22 cellular contexts compared by ENCODE assay signal in the genomic region with DNA sequence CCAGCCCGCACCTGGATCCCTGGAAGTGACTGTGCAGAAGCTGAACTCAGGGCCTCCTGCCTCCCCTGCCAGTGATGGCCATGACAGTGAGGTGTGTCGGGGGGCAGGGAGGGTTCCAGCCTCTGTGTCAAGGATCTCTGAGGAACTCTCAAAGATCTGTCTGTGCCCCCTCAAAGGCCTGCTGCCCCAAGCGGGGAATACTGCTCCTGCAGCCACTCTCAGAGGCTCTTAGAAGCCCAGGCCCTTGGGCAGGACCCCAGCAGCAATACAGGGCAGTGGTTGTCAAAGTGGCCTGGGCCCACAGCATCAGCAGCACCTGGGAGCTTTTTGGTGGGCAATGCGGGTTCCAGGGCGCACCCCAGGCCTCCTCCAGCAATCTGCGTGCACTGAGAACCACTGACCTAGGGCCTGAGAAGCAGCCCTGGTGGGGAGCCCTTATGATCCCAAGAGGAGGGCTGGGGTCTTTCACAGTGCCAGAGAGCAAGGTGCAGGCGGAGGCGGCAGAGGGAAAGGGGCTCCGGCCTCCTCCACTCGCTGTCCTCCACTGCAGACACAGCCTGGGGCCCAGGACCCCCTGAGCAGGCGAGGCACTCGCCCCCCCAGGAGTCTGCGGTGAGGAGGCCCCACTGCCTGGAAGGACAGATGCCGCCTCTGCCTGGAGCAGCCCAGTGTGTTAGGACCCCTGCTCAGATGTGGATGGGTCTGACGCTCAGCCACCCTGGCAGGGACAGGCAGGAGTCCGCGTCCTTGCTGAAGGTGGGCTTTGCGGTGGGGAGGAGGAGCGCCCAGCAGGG. TPM values are rescaled to one million over a fixed set of nuclear protein-coding genes. Genes with fewer than 3 reads are reported as not detected.
DNase-seq lines count a peak whose midpoint lies in the region; ATAC-seq, FAIRE-seq and TF ChIP-seq lines count a peak whose summit lies in the region.
"Had no signal": no experiment of that assay in that cellular context is flagged by ENCODE, and none has a peak within 500 bp of the region (broad histone marks: within the 10 kb centered on the region; RNA-seq: fewer than 3 reads in every experiment).

No MANE protein-coding gene starts in this region.

- ATAC-seq in HepG2 (peak; percentile 64), right lobe of liver (no peak)
- ATAC-seq in stimulated activated naive CD8-positive, alpha-beta T cell treated with anti-CD3 and anti-CD28 coated beads, Interleukin-15, amount 100 ng/mL, for 72 hours, result no peak
- ATAC-seq in activated CD8-positive, alpha-beta memory T cell treated with anti-CD3 and anti-CD28 coated beads, Interleukin-2, amount 10 ng/mL, durations not matched to agents 7 days and 5 days, result no peak
- ATAC-seq: Right ventricle myocardium inferior had no signal

- no peaks in the 10 kb centered on the region for H3K9me3 ChIP-seq in HepG2 (ENCODE audit: low read length)
- H3K9me3 ChIP-seq in right lobe of liver, result no peaks in the 10 kb centered on the region
- H3K9me3 ChIP-seq in NT2/D1 (ENCODE audit: insufficient read depth, low read length), result no peaks in the 10 kb centered on the region
- H3K9me3 ChIP-seq in parathyroid adenoma (ENCODE audit: control insufficient read depth, low read length), result no peaks in the 10 kb centered on the region
- H3K9me3 ChIP-seq: SJSA1 had no signal

- H3K4me3 ChIP-seq in HepG2 (replicated peaks in 1 of 3; ENCODE audit: insufficient read depth in 1 of 3, low read depth in 2 of 3, low read length in 3 of 3), result no peak overlapping the region
- H3K4me3 ChIP-seq in right lobe of liver, result no peak overlapping the region
- no peak overlapping the region for H3K4me3 ChIP-seq in NT2/D1 (ENCODE audit: insufficient read length, low read depth)
- no peak overlapping the region for H3K4me3 ChIP-seq in parathyroid adenoma (ENCODE audit: low read depth, low read length)
- H3K4me3 ChIP-seq: SJSA1 had no signal

- H3K27ac ChIP-seq in HepG2 (ENCODE audit: extremely low read length, insufficient read depth, low read length) (no peak overlapping the region), right lobe of liver (no peak overlapping the region), VCaP (peak overlapping the region; percentile 97), parathyroid adenoma (peak overlapping the region; percentile 98)
- H3K27ac ChIP-seq: SJSA1 had no signal

- no TSS peak for BruUV-seq in HepG2 (replicated peaks; lab: Mats Ljungman, UMichigan)

- no peak for TF ChIP-seq CTCF in HepG2 (CRISPR knock-in tag; IDR thresholded peaks at IDR 0.05)
- TF ChIP-seq CTCF in right lobe of liver (IDR thresholded peaks at IDR 0.05), result no peak
- no peak for TF ChIP-seq CTCF in VCaP (conservative IDR thresholded peaks at IDR 0.05)
- TF ChIP-seq CTCF in parathyroid adenoma (IDR thresholded peaks at IDR 0.05), result no peak

- H3K79me2 ChIP-seq in HepG2 (ENCODE audit: insufficient read depth, low read length) (no peaks in the 10 kb centered on the region), parathyroid adenoma (peaks cover 8% of the 10 kb centered on the region)

- no peak for FAIRE-seq in HepG2 (lab: Jason Lieb, UNC)

- TF ChIP-seq POLR2A in HepG2 (IDR thresholded peaks at IDR 0.05; ENCODE audit: insufficient read depth in 1 of 2, low read depth in 2 of 2, low read length in 2 of 2) (no peak), right lobe of liver (IDR thresholded peaks at IDR 0.05) (no peak)

- 33% methylated on average over 16 of the region's 19 CpGs for WGBS in HepG2 (ENCODE audit: low lambda C conversion rate)
- WGBS in right lobe of liver (ENCODE audit: insufficient coverage, low coverage, low lambda C conversion rate, missing lambda C conversion rate), result 60% methylated on average over 1 of the region's 19 CpGs

- no peak for DNase-seq in HepG2 (ENCODE audit: low spot score)
- DNase-seq in right lobe of liver, result no peak
- no peak for DNase-seq in NT2/D1 (ENCODE audit: low read depth, low spot score)
- DNase-seq in stimulated activated naive CD8-positive, alpha-beta T cell treated with anti-CD3 and anti-CD28 coated beads, Interleukin-15, amount 100 ng/mL, for 72 hours, result no peak
- no peak for DNase-seq in activated CD8-positive, alpha-beta memory T cell treated with anti-CD3 and anti-CD28 coated beads, Interleukin-2, amount 10 ng/mL, durations not matched to agents 7 days and 5 days
- DNase-seq in activated T-cell treated with anti-CD3 and anti-CD28 coated beads, Interleukin-2, amount 50 U/mL, for 48 hours, result no peak
- DNase-seq: 8988T, DMS153, DND-41, GOT3, HCEC 1CT, Kasumi-1, NCI-H1105, NCI-H1436 treated with DMSO at 0.1 percent for 48 hours, NCI-H187 treated with DMSO at 0.1 percent for 48 hours, NCI-H446 treated with DMSO at 0.1 percent for 48 hours, NCI-H526 treated with DMSO at 0.1 percent for 48 hours, OCI-M1 had no signal

- no peaks in the 10 kb centered on the region for H3K4me1 Mint-ChIP-seq in stimulated activated naive CD8-positive, alpha-beta T cell treated with anti-CD3 and anti-CD28 coated beads, Interleukin-15, amount 100 ng/mL, for 72 hours
- H3K4me1 Mint-ChIP-seq in activated CD8-positive, alpha-beta memory T cell treated with anti-CD3 and anti-CD28 coated beads, Interleukin-2, amount 10 ng/mL, durations not matched to agents 7 days and 5 days, result no peaks in the 10 kb centered on the region

- no peaks in the 10 kb centered on the region for H3K36me3 ChIP-seq in HepG2 (replicated peaks in 1 of 2; ENCODE audit: control insufficient read depth in 1 of 2, insufficient read depth in 2 of 2, low read length in 2 of 2)
- no peaks in the 10 kb centered on the region for H3K36me3 ChIP-seq in right lobe of liver
- H3K36me3 ChIP-seq in NT2/D1 (ENCODE audit: insufficient read depth, insufficient read length, low read length), result no peaks in the 10 kb centered on the region
- no peaks in the 10 kb centered on the region for H3K36me3 ChIP-seq in parathyroid adenoma (ENCODE audit: control insufficient read depth, insufficient read depth, low read length)
- H3K36me3 ChIP-seq: SJSA1 had no signal

- intact Hi-C loops in HepG2 (cut with micrococcal nuclease; ENCODE audit: unreplicated experiment), result no loop called here
- intact Hi-C loops in right lobe of liver (cut with DNase I), result no loop called here

- H3K4me2 ChIP-seq in HepG2 (ENCODE audit: low read depth, low read length), result no peak overlapping the region
- no peak overlapping the region for H3K4me2 ChIP-seq in parathyroid adenoma (ENCODE audit: low read length)

- in situ Hi-C loops in HepG2 (cut with HindIII; ENCODE audit: extremely low pct_ligation_motif_present, low pct_unique_long_range_greater_than_20kb), result no loop called here

- no peak overlapping the region for H3K9ac ChIP-seq in HepG2 (ENCODE audit: insufficient read depth, low read depth, low read length)
- H3K9ac ChIP-seq in NT2/D1 (ENCODE audit: insufficient read length, low read depth), result peak overlapping the region; percentile 46
- H3K9ac ChIP-seq in parathyroid adenoma, result no peak overlapping the region

- no peaks in the 10 kb centered on the region for H3K36me3 Mint-ChIP-seq in activated CD8-positive, alpha-beta memory T cell treated with anti-CD3 and anti-CD28 coated beads, Interleukin-2, amount 10 ng/mL, durations not matched to agents 7 days and 5 days

- no peak overlapping the region for H2AFZ ChIP-seq in HepG2 (ENCODE audit: low read length)
- no peak overlapping the region for H2AFZ ChIP-seq in parathyroid adenoma

- H3K27me3 ChIP-seq in HepG2 (ENCODE audit: control insufficient read depth in 1 of 2, insufficient read depth in 2 of 2, low read length in 2 of 2), result peaks cover 42 to 84% of the 10 kb centered on the region in 2 experiments
- no peaks in the 10 kb centered on the region for H3K27me3 ChIP-seq in right lobe of liver
- no peaks in the 10 kb centered on the region for H3K27me3 ChIP-seq in NT2/D1 (ENCODE audit: insufficient read depth, insufficient read length)
- no peaks in the 10 kb centered on the region for H3K27me3 ChIP-seq in parathyroid adenoma (ENCODE audit: control insufficient read depth, insufficient read depth, low read length)

- no peak overlapping the region for H3K4me3 Mint-ChIP-seq in stimulated activated naive CD8-positive, alpha-beta T cell treated with anti-CD3 and anti-CD28 coated beads, Interleukin-15, amount 100 ng/mL, for 72 hours
- H3K4me3 Mint-ChIP-seq in activated CD8-positive, alpha-beta memory T cell treated with anti-CD3 and anti-CD28 coated beads, Interleukin-2, amount 10 ng/mL, durations not matched to agents 7 days and 5 days, result no peak overlapping the region

- H4K20me1 ChIP-seq in HepG2 (ENCODE audit: insufficient read depth, low read length), result no peaks in the 10 kb centered on the region; the same call in 1 of the 2 replicates

- H3K9me3 Mint-ChIP-seq in stimulated activated naive CD8-positive, alpha-beta T cell treated with anti-CD3 and anti-CD28 coated beads, Interleukin-15, amount 100 ng/mL, for 72 hours, result no peaks in the 10 kb centered on the region
- no peaks in the 10 kb centered on the region for H3K9me3 Mint-ChIP-seq in activated CD8-positive, alpha-beta memory T cell treated with anti-CD3 and anti-CD28 coated beads, Interleukin-2, amount 10 ng/mL, durations not matched to agents 7 days and 5 days (ENCODE audit: low read depth)

- TF ChIP-seq EP300 in HepG2 (IDR thresholded peaks at IDR 0.05; ENCODE audit: low read depth in 2 of 2, low read length in 2 of 2), result no peak
- no peak for TF ChIP-seq EP300 in HepG2 (CRISPR knock-in tag; IDR thresholded peaks at IDR 0.05; ENCODE audit: borderline replicate concordance)

- no peak for TF ChIP-seq RAD21 in HepG2 (CRISPR knock-in tag; IDR thresholded peaks at IDR 0.05)

- no peak overlapping the region for H3K27ac Mint-ChIP-seq in stimulated activated naive CD8-positive, alpha-beta T cell treated with anti-CD3 and anti-CD28 coated beads, Interleukin-15, amount 100 ng/mL, for 72 hours
- no peak overlapping the region for H3K27ac Mint-ChIP-seq in activated CD8-positive, alpha-beta memory T cell treated with anti-CD3 and anti-CD28 coated beads, Interleukin-2, amount 10 ng/mL, durations not matched to agents 7 days and 5 days

- CTCF ChIA-PET in HepG2 (lab: Yijun Ruan, JAX; ENCODE audit: low intra/inter-chr PET ratio, low total read pairs), result no interaction called here
- CTCF ChIA-PET in activated CD8-positive, alpha-beta memory T cell treated with anti-CD3 and anti-CD28 coated beads, Interleukin-2, amount 10 ng/mL, durations not matched to agents 7 days and 5 days (lab: Charles Lee), result no interaction called here

- no peaks in the 10 kb centered on the region for H3K4me1 ChIP-seq in HepG2 (ENCODE audit: insufficient read depth, low read length)
- H3K4me1 ChIP-seq in right lobe of liver, result no peaks in the 10 kb centered on the region
- peaks cover 20% of the 10 kb centered on the region for H3K4me1 ChIP-seq in NT2/D1 (ENCODE audit: insufficient read depth, insufficient read length)
- H3K4me1 ChIP-seq in parathyroid adenoma, result peaks cover 73% of the 10 kb centered on the region
- H3K4me1 ChIP-seq: SJSA1 had no signal

- no peaks in the 10 kb centered on the region for H3K27me3 Mint-ChIP-seq in stimulated activated naive CD8-positive, alpha-beta T cell treated with anti-CD3 and anti-CD28 coated beads, Interleukin-15, amount 100 ng/mL, for 72 hours
- H3K27me3 Mint-ChIP-seq in activated CD8-positive, alpha-beta memory T cell treated with anti-CD3 and anti-CD28 coated beads, Interleukin-2, amount 10 ng/mL, durations not matched to agents 7 days and 5 days, result peaks cover 3% of the 10 kb centered on the region

- POLR2A ChIA-PET in HepG2 (lab: Yijun Ruan, JAX), result no interaction called here

RNA-seq across cellular contexts. Expression of gene ENGASE, which starts 42.1 kb away (rescaled TPM):
- total RNA-seq in HepG2 (2016; rRNA removed; fragmentation: Illumina TruSeq; extraction: Trizol), result 2.8 and 10.6 TPM in 2 replicates
- total RNA-seq in HepG2 (2016; cell fraction: cytosol; rRNA removed; fragmentation: Illumina TruSeq; extraction: Trizol; ENCODE audit: low read depth), result 10.9 and 11.3 TPM in 2 replicates
- 2.1 and 11.0 TPM in 2 replicates for total RNA-seq in HepG2 (2016; cell fraction: insoluble cytoplasmic fraction; rRNA removed; fragmentation: Illumina TruSeq; extraction: Trizol)
- total RNA-seq in HepG2 (2016; cell fraction: membrane; rRNA removed; fragmentation: Illumina TruSeq; extraction: Trizol), result 4.0 and 4.4 TPM in 2 replicates
- 17.7 and 21.9 TPM in 2 replicates for total RNA-seq in HepG2 (2016; cell fraction: nucleus; rRNA removed; fragmentation: Illumina TruSeq; extraction: Trizol)
- 18.1 and 30.3 TPM in 2 replicates for polyA plus RNA-seq in HepG2 (2011; rRNA removed)
- 4.4 and 5.4 TPM in 2 replicates for polyA plus RNA-seq in HepG2 (2011; cell fraction: cytosol; rRNA removed)
- 327 and 364 TPM in 2 replicates for polyA plus RNA-seq in HepG2 (2011; cell fraction: nucleus; rRNA removed)
- polyA plus RNA-seq in HepG2 (2012), result 25.6 and 35.5 TPM in 2 replicates
- polyA plus RNA-seq in HepG2 (2016; cell fraction: cytosol; fragmentation: Illumina TruSeq; extraction: Trizol; ENCODE audit: low read depth), result 0.50 and 0.71 TPM in 2 replicates
- 3.3 and 4.0 TPM in 2 replicates for polyA plus RNA-seq in HepG2 (2016; cell fraction: insoluble cytoplasmic fraction; fragmentation: Illumina TruSeq; extraction: Trizol; ENCODE audit: low read depth)
- polyA plus RNA-seq in HepG2 (2016; cell fraction: membrane; fragmentation: Illumina TruSeq; extraction: Trizol; ENCODE audit: low read depth), result 1.3 and 1.4 TPM in 2 replicates
- polyA plus RNA-seq in HepG2 (2016; cell fraction: nucleus; fragmentation: Illumina TruSeq; extraction: Trizol; ENCODE audit: insufficient read depth, low read depth), result 64.3 and 73.5 TPM in 2 replicates
- polyA minus RNA-seq in HepG2 (2011; rRNA and poly(A)+ RNA removed; ENCODE audit: low replicate concordance), result 27.1 and 30.9 TPM in 2 replicates
- 4.3 and 5.1 TPM in 2 replicates for polyA minus RNA-seq in HepG2 (2011; cell fraction: cytosol; rRNA and poly(A)+ RNA removed)
- polyA minus RNA-seq in HepG2 (2011; cell fraction: nucleus; rRNA and poly(A)+ RNA removed), result 56.1 and 79.6 TPM in 2 replicates
- 10 to 100 TPM in 5 of 6 experiments, 1 to 10 TPM in 1; 7.4 to 63.7 (median 39.1) TPM for total RNA-seq in right lobe of liver
- 10 to 100 TPM; 42.9 to 45.7 TPM for total RNA-seq in activated CD8-positive, alpha-beta memory T cell treated with anti-CD3 and anti-CD28 coated beads, Interleukin-2, amount 10 ng/mL, durations not matched to agents 7 days and 5 days

Comparison
In these comparisons a context has a peak if more than half of its experiments do, and no peak if none do; other contexts are left out.
1. H3K27ac ChIP-seq: peak in VCaP (single experiment) and parathyroid adenoma (single experiment); none in HepG2 (single experiment) and right lobe of liver (0 of 3).